In genomic region chr17:1471931-1472727, GRCh38 we compare ENCODE assay signal across 15 cellular contexts.
"Had no signal": no experiment of that assay in that cellular context is flagged by ENCODE, and none has a peak within 500 bp of the region (broad histone marks: within the 10 kb centered on the region; RNA-seq: fewer than 3 reads in every experiment).

No MANE protein-coding gene starts in this region.

- FAIRE-seq: frontal cortex had no signal

- H3K4me3 ChIP-seq: colonic mucosa, upper lobe of right lung had no signal

- H3K9me3 Mint-ChIP-seq: T-helper 2 cell treated with Interferon-gamma antibody and Interleukin-4, amounts not matched to agents 5 μg/mL and 100 μg/mL, for 36 hours had no signal

- H3K27me3 ChIP-seq: colonic mucosa, testis, upper lobe of right lung had no signal

- H3K4me3 Mint-ChIP-seq: activated CD8-positive, alpha-beta T cell treated with anti-CD3 and anti-CD28 coated beads for 36 hours; stimulated activated naive CD8-positive, alpha-beta T cell treated with anti-CD3 and anti-CD28 coated beads, Interleukin-15, amount 100 ng/mL, for 72 hours; T-helper 2 cell treated with Interferon-gamma antibody and Interleukin-4, amounts not matched to agents 5 μg/mL and 100 μg/mL, for 36 hours had no signal

- H3K27ac ChIP-seq: colonic mucosa, testis, upper lobe of right lung had no signal

- H3K9me3 ChIP-seq: colonic mucosa, testis, upper lobe of right lung had no signal

- ATAC-seq: activated CD8-positive, alpha-beta T cell treated with anti-CD3 and anti-CD28 coated beads for 36 hours; stimulated activated naive CD8-positive, alpha-beta T cell treated with anti-CD3 and anti-CD28 coated beads, Interleukin-15, amount 100 ng/mL, for 72 hours; upper lobe of right lung had no signal

- H3K4me1 ChIP-seq: colonic mucosa had no signal

- H3K27ac Mint-ChIP-seq: activated CD8-positive, alpha-beta T cell treated with anti-CD3 and anti-CD28 coated beads for 36 hours; stimulated activated naive CD8-positive, alpha-beta T cell treated with anti-CD3 and anti-CD28 coated beads, Interleukin-15, amount 100 ng/mL, for 72 hours; T-helper 2 cell treated with Interferon-gamma antibody and Interleukin-4, amounts not matched to agents 5 μg/mL and 100 μg/mL, for 36 hours had no signal

- DNase-seq: activated CD4-positive, CD25-positive, alpha-beta regulatory T cell treated with anti-CD3 and anti-CD28 coated beads, Interleukin-2, amount 50 U/mL, for 72 hours; activated CD8-positive, alpha-beta memory T cell treated with anti-CD3 and anti-CD28 coated beads, Interleukin-2, amount 50 U/mL, for 48 hours; activated CD8-positive, alpha-beta T cell treated with anti-CD3 and anti-CD28 coated beads for 36 hours; activated naive CD4-positive, alpha-beta T cell; aorta; colonic mucosa; effector CD4-positive, alpha-beta T cell; posterior cingulate gyrus; stimulated activated CD4-positive, alpha-beta T cell treated with anti-CD3 and anti-CD28 coated beads, Interleukin-4, amount 100 ng/mL, for 1 hour; stimulated activated CD8-positive, alpha-beta memory T cell treated with anti-CD3 and anti-CD28 coated beads, Interleukin-4, amount 100 ng/mL, for 48 hours; stimulated activated naive CD8-positive, alpha-beta T cell treated with anti-CD3 and anti-CD28 coated beads, Interleukin-15, amount 100 ng/mL, for 72 hours; testis; upper lobe of right lung had no signal
